Comparison of ENCODE assay signal across 8 cellular contexts in genomic region chr3:10115326-10116137, GRCh38. TPM values are rescaled to one million over a fixed set of nuclear protein-coding genes. Genes with fewer than 3 reads are reported as not detected.
DNase-seq lines count a peak whose midpoint lies in the region; ATAC-seq and TF ChIP-seq lines count a peak whose summit lies in the region.

Gene BRK1, plus strand, starts transcription at chr3:10115675. Its CDS starts 27 bp downstream, at chr3:10115702.

- ATAC-seq in GM19438 (IDR thresholded peaks at IDR 0.05; ENCODE audit: low read depth, unreplicated experiment) (peak; percentile 93), HG03575 (IDR thresholded peaks at IDR 0.05; ENCODE audit: extremely low read depth, insufficient number of reproducible peaks, low FRiP score, unreplicated experiment) (peak; percentile 66), right lobe of liver (peak; percentile 99 to 100 (median 100))

- H3K36me3 Mint-ChIP-seq in activated CD4-positive, alpha-beta memory T cell treated with anti-CD3 and anti-CD28 coated beads for 36 hours: peaks cover 17% of the 10 kb centered on the region

- no peak for TF ChIP-seq CTCF in right lobe of liver (IDR thresholded peaks at IDR 0.05)

- H3K9me3 ChIP-seq in duodenal mucosa (ENCODE audit: control insufficient read depth in 1 of 2, low read length in 2 of 2) (no peaks in the 10 kb centered on the region), right lobe of liver (no peaks in the 10 kb centered on the region)

- peaks cover 33% of the 10 kb centered on the region for H3K4me1 Mint-ChIP-seq in activated CD4-positive, alpha-beta memory T cell treated with anti-CD3 and anti-CD28 coated beads for 36 hours (ENCODE audit: low read depth)

- POLR2A ChIA-PET in activated CD4-positive, alpha-beta memory T cell treated with anti-CD3 and anti-CD28 coated beads for 36 hours (lab: Charles Lee): interaction anchor here (0.5 to 1.5 kb wide), 6 partner anchors 11 to 149 kb away, joined by 3 to 8 read pairs (median 4); partner anchors contain the start of genes TATDN2 and VHL

- DNase-seq in CD1c-positive myeloid dendritic cell (ENCODE audit: extremely low spot score): peak; percentile 99
- DNase-seq in NCI-H82 treated with DMSO at 0.1 percent for 48 hours (lab: John Stamatoyannopoulos, UW; ENCODE audit: unreplicated experiment): peak; percentile 83
- DNase-seq in activated CD4-positive, alpha-beta memory T cell treated with anti-CD3 and anti-CD28 coated beads for 36 hours: peak; percentile 97
- DNase-seq in right lobe of liver: peak; percentile 96
- peak; percentile 89 to 95 for DNase-seq in stimulated activated CD4-positive, alpha-beta T cell treated with anti-CD3 and anti-CD28 coated beads, Interleukin-4, amount 100 ng/mL, for 4 hours

- H3K27ac Mint-ChIP-seq in activated CD4-positive, alpha-beta memory T cell treated with anti-CD3 and anti-CD28 coated beads for 36 hours: peak within 1 kb of the TSS; percentile 94

- peak within 1 kb of the TSS; percentile 42 for H3K27ac ChIP-seq in duodenal mucosa (ENCODE audit: low read depth, low read length)
- peak within 1 kb of the TSS in 2 of 3 donors; percentile 63 to 64 for H3K27ac ChIP-seq in right lobe of liver

- H3K4me1 ChIP-seq in duodenal mucosa (ENCODE audit: control insufficient read depth in 1 of 2, insufficient read depth in 2 of 2, low read length in 2 of 2) (peaks cover 9 to 12% of the 10 kb centered on the region in 2 donors), right lobe of liver (peaks cover 0 to 18% (median 4%) of the 10 kb centered on the region in 4 donors)

- H3K9me3 Mint-ChIP-seq in activated CD4-positive, alpha-beta memory T cell treated with anti-CD3 and anti-CD28 coated beads for 36 hours: no peaks in the 10 kb centered on the region

- peak within 1 kb of the TSS; percentile 96 to 100 for H3K4me3 ChIP-seq in duodenal mucosa (ENCODE audit: low read depth in 1 of 2, low read length in 2 of 2)
- peak within 1 kb of the TSS; percentile 88 to 99 (median 96) for H3K4me3 ChIP-seq in right lobe of liver

- H3K9ac ChIP-seq in duodenal mucosa (ENCODE audit: low read depth in 1 of 2, low read length in 2 of 2): peak within 1 kb of the TSS; percentile 78 to 99

- H3K27me3 ChIP-seq in duodenal mucosa (ENCODE audit: control insufficient read depth in 1 of 2, insufficient read depth in 2 of 2, low read length in 2 of 2) (no peaks in the 10 kb centered on the region), right lobe of liver (no peaks in the 10 kb centered on the region)

- H3K36me3 ChIP-seq in duodenal mucosa (ENCODE audit: control insufficient read depth in 1 of 2, insufficient read depth in 2 of 2, low read length in 2 of 2): no peaks in the 10 kb centered on the region
- no peaks in the 10 kb centered on the region for H3K36me3 ChIP-seq in right lobe of liver

- peaks cover 2% of the 10 kb centered on the region for H3K27me3 Mint-ChIP-seq in activated CD4-positive, alpha-beta memory T cell treated with anti-CD3 and anti-CD28 coated beads for 36 hours

- WGBS in right lobe of liver (ENCODE audit: insufficient coverage, low coverage, low lambda C conversion rate, missing lambda C conversion rate): under 1% methylated on average over 33 of the region's 54 CpGs

- CTCF ChIA-PET in activated CD4-positive, alpha-beta memory T cell treated with anti-CD3 and anti-CD28 coated beads for 36 hours (lab: Charles Lee): interaction anchor here (1.5 kb wide), 1 partner anchor 133 kb away, joined by 3 read pairs; the partner anchor contains the start of gene TATDN2

- peak; percentile 98 for TF ChIP-seq POLR2A in right lobe of liver (IDR thresholded peaks at IDR 0.05)

- intact Hi-C loops in activated CD4-positive, alpha-beta memory T cell treated with anti-CD3 and anti-CD28 coated beads for 36 hours (cut with micrococcal nuclease): loop anchor here (1.0 to 5.0 kb wide), 8 partner anchors 26 to 206 kb away; partner anchors contain the start of genes CRELD1, FANCD2, IRAK2 and SEC13
- intact Hi-C loops in right lobe of liver (cut with DNase I): no loop called here

- peak within 1 kb of the TSS; percentile 96 for H3K4me3 Mint-ChIP-seq in activated CD4-positive, alpha-beta memory T cell treated with anti-CD3 and anti-CD28 coated beads for 36 hours

RNA-seq across cellular contexts. Expression of gene BRK1, which starts in this region (rescaled TPM):
- 10 to 100 TPM; 70.3 to 76.1 TPM for total RNA-seq in activated CD4-positive, alpha-beta memory T cell treated with anti-CD3 and anti-CD28 coated beads for 36 hours
- 10 to 100 TPM; 41.2 to 55.3 (median 42.7) TPM for total RNA-seq in right lobe of liver

Comparison
In these comparisons a context has a peak if more than half of its experiments do, and no peak if none do; other contexts are left out.
1. Peak in every context shown above with its lines: DNase-seq, ATAC-seq, H3K4me3 ChIP-seq and H3K27ac ChIP-seq.